Comparison of ENCODE assay signal across 13 cellular contexts in the genomic region with DNA sequence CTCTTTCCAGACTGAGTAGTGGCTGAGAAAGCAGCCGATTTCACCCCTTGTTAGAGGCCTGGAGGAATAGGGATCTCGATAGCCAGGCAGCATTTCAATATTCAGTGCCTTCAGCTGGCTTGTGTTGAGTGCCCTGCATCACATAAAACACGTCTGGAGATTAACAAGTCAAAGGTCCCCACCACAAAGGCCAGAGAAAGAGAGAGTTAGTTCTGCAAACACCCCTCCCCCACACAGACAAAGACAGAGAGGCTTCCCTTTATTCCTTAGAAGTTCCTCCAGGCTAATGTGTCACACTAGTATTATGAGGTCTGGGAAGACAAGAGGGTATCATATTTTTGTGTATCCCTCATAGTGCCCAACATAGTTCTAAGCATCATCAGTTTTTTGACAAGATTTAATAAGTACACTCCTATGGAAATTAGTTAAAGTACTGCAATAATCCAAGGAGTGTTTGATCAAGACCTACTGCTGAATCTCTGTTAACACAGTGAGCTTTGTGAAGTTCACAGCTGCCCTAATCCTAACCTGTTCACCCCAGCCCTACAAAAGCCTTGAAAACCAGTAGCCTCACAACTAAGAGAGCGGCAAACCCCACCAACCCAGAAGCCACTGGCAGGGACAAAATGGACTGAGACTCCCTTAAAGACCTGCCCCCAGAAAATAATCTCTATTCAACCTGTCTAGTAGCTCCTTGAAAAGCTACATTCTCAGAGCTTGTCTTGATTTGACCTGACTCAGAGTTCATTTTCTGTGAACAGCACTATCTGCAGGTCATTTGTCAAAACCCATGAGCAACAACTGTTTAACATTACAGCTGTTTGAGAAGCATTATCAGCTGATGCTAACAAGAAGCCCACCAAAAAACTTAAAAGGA.
DNase-seq lines count a peak whose midpoint lies in the region; ATAC-seq and TF ChIP-seq lines count a peak whose summit lies in the region.
"Had no signal": no experiment of that assay in that cellular context is flagged by ENCODE, and none has a peak within 500 bp of the region (broad histone marks: within the 10 kb centered on the region; RNA-seq: fewer than 3 reads in every experiment).

No MANE protein-coding gene starts in this region.

- no peak for TF ChIP-seq POLR2A in thyroid gland (IDR thresholded peaks at IDR 0.05)

- H3K36me3 ChIP-seq in thyroid gland, result peaks cover 0 to 3% of the 10 kb centered on the region in 2 donors

- intact Hi-C loops in thyroid gland (cut with DNase I), result no loop called here

- no peak for ATAC-seq in GM18502 (IDR thresholded peaks at IDR 0.05; ENCODE audit: poor library complexity, unreplicated experiment)
- ATAC-seq: activated T-cell treated with anti-CD3 and anti-CD28 coated beads, Interleukin-2, amount 50 U/mL, for 4 hours had no signal

- no peak overlapping the region for H3K4me3 ChIP-seq in thyroid gland (replicated peaks in 1 of 3)
- H3K4me3 ChIP-seq: SK-N-MC had no signal

- 75 to 78% methylated on average over 4 of the region's 4 CpGs for WGBS in thyroid gland, 2 donors

- peak in 2 of 3 experiments; percentile 38 to 51 for DNase-seq in NCI-H1417 (lab: John Stamatoyannopoulos, UW)
- DNase-seq in NCI-H1417 treated with DMSO at 0.1 percent for 48 hours (lab: John Stamatoyannopoulos, UW), result no peak
- peak; percentile 44 for DNase-seq in SK-MEL-5 (ENCODE audit: low read depth, low spot score)
- peak; percentile 64 for DNase-seq in iPS DF 4.7 (ENCODE audit: extremely low read depth, low spot score)
- DNase-seq in substantia nigra (lab: John Stamatoyannopoulos, UW), result no peak
- DNase-seq in thyroid gland, result no peak
- DNase-seq in activated CD4-positive, alpha-beta T cell treated with anti-CD3 and anti-CD28 coated beads for 4 hours, result no peak
- DNase-seq: activated CD4-positive, CD25-positive, alpha-beta regulatory T cell treated with anti-CD3 and anti-CD28 coated beads, Interleukin-2, amount 50 U/mL, for 72 hours; activated T-cell treated with anti-CD3 and anti-CD28 coated beads, Interleukin-2, amount 50 U/mL, for 4 hours; COR-L47; hippocampal formation had no signal

- TF ChIP-seq CTCF in thyroid gland (IDR thresholded peaks at IDR 0.05), result no peak

- no peaks in the 10 kb centered on the region for H3K9me3 ChIP-seq in thyroid gland

- no peaks in the 10 kb centered on the region for H3K4me1 ChIP-seq in thyroid gland

- H3K27ac ChIP-seq in substantia nigra (ENCODE audit: low read depth, low read length, poor library complexity, severe bottlenecking) (peak overlapping the region; percentile 71), thyroid gland (no peak overlapping the region)
- H3K27ac ChIP-seq: SK-N-MC had no signal

- in situ Hi-C loops in SK-MEL-5 (cut with HindIII; ENCODE audit: low pct_unique_long_range_greater_than_20kb, low sequenced_read_pairs), result no loop called here

- no peaks in the 10 kb centered on the region for H3K27me3 ChIP-seq in thyroid gland

Comparison
In these comparisons a context has a peak if more than half of its experiments do, and no peak if none do; other contexts are left out.
1. DNase-seq: peak in NCI-H1417 (2 of 3), SK-MEL-5 (single experiment) and iPS DF 4.7 (single experiment); none in NCI-H1417 treated with DMSO at 0.1 percent for 48 hours (single experiment), substantia nigra (0 of 49), thyroid gland (0 of 2) and activated CD4-positive, alpha-beta T cell treated with anti-CD3 and anti-CD28 coated beads for 4 hours (0 of 2).